In genomic region chr4:185838514-185839203, GRCh38 we compare ENCODE assay signal across 1 cellular context.
TF ChIP-seq lines count a peak whose summit lies in the region.

No MANE protein-coding gene starts in this region.

TF ChIP-seq in HEK293T, 16 proteins besides CTCF, POLR2A, EP300 and RAD21:
- TF ChIP-seq TARDBP (IDR thresholded peaks at IDR 0.05) (no peak), SP1 (IDR thresholded peaks at IDR 0.05) (no peak), LEF1 (IDR thresholded peaks at IDR 0.05; ENCODE audit: borderline replicate concordance) (no peak), HDGF (IDR thresholded peaks at IDR 0.05; ENCODE audit: borderline replicate concordance) (no peak)
